ENCODE assay signal across 1 cellular context in genomic region chr2:237910576-237911362, GRCh38.
TF ChIP-seq lines count a peak whose summit lies in the region.

No MANE protein-coding gene starts in this region.

TF ChIP-seq in GM12878, 131 proteins besides CTCF, POLR2A, EP300 and RAD21:
- TF ChIP-seq FOXK2 (IDR thresholded peaks at IDR 0.05) (no peak), BCLAF1 (IDR thresholded peaks at IDR 0.05) (no peak), RELB (IDR thresholded peaks at IDR 0.05; ENCODE audit: low read depth) (no peak), NR2C2 (IDR thresholded peaks at IDR 0.05; ENCODE audit: borderline replicate concordance, control insufficient read depth, insufficient read length, low read depth) (no peak), BCL3 (IDR thresholded peaks at IDR 0.05; ENCODE audit: borderline replicate concordance, insufficient read depth, low read depth, low read length, poor library complexity, severe bottlenecking) (peak; percentile 84), MLLT1 (IDR thresholded peaks at IDR 0.05) (no peak), PBX3 (IDR thresholded peaks at IDR 0.05; ENCODE audit: insufficient replicate concordance, low read depth, low read length) (peak; percentile 3), CHD2 (IDR thresholded peaks at IDR 0.05; ENCODE audit: borderline replicate concordance, low read depth, low read length) (no peak), E2F8 (IDR thresholded peaks at IDR 0.05; ENCODE audit: low read depth, partially characterized antibody) (no peak), EGR1 (IDR thresholded peaks at IDR 0.05; ENCODE audit: borderline replicate concordance in 1 of 2, low read depth in 2 of 2, low read length in 2 of 2) (no peak)
